Comparison of ENCODE assay signal across 1 cellular context in the genomic region with DNA sequence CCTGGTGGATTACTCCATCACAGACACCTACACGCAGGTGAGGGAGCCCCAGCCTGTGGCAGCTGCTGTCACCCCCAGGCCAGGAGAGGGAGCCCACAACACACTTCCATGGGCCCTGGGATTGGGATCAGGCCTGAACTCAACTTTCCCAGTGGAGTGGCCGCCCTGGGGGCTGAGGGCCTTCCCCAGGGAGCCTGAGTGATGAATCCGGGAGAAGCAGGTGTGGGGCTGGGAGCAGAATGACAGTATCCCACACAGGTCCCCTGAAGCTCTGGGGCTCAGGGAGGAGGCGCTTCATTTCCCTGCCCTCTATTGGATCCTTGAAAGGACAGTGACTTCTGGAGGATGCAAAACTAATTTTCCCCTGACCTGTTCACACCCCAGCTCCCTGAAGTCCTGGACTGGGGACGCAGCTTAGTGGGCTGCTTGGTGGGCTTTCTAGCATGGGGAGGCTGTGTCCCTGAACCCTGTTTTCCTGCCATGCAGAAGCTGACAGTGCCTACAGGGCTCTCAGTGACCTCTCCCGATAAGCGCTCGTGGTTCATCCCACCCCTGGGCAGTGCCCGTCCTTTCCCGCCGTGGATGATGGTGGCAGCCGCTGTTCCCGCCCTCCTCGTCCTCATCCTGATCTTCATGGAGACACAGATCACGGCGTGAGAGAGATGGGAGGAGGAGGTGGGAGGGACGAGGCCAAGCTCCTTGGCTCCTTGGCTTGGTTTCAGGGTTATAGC.
TF ChIP-seq lines count a peak whose summit lies in the region.

No MANE protein-coding gene starts in this region.

TF ChIP-seq in K562, 482 proteins besides CTCF, POLR2A, EP300 and RAD21 (continued from another document):
- TF ChIP-seq E4F1 (CRISPR knock-in tag; IDR thresholded peaks at IDR 0.05; ENCODE audit: borderline replicate concordance) (no peak), STAT5A (IDR thresholded peaks at IDR 0.05; ENCODE audit: borderline replicate concordance, low read length) (no peak), THRAP3 (IDR thresholded peaks at IDR 0.05; ENCODE audit: borderline replicate concordance) (no peak), ZNF224 (CRISPR knock-in tag; IDR thresholded peaks at IDR 0.05) (no peak), U2AF2 (optimal IDR thresholded peaks at IDR 0.05; ENCODE audit: low read depth, low read length) (no peak), ZFP1 (CRISPR knock-in tag; IDR thresholded peaks at IDR 0.05) (no peak), MTA1 (IDR thresholded peaks at IDR 0.05; ENCODE audit: borderline replicate concordance) (no peak), TARDBP (IDR thresholded peaks at IDR 0.05) (no peak), DNMT1 (IDR thresholded peaks at IDR 0.05) (no peak), RREB1 (CRISPR knock-in tag; IDR thresholded peaks at IDR 0.05) (no peak), OTX1 (CRISPR knock-in tag; IDR thresholded peaks at IDR 0.05) (no peak), NCOA4 (IDR thresholded peaks at IDR 0.05; ENCODE audit: partially characterized antibody) (no peak), HMGN3 (IDR thresholded peaks at IDR 0.05; ENCODE audit: borderline replicate concordance, extremely low read depth, insufficient read length, low read depth, low read length) (no peak)
TF ChIP-seq in K562: peak in this region for 0.
